Comparison of ENCODE assay signal across 18 cellular contexts in genomic region chr3:10344944-10345575, GRCh38. TPM values are rescaled to one million over a fixed set of nuclear protein-coding genes. Genes with fewer than 3 reads are reported as not detected.
DNase-seq lines count a peak whose midpoint lies in the region; ATAC-seq and TF ChIP-seq lines count a peak whose summit lies in the region.
"Had no signal": no experiment of that assay in that cellular context is flagged by ENCODE, and none has a peak within 500 bp of the region (broad histone marks: within the 10 kb centered on the region; RNA-seq: fewer than 3 reads in every experiment).

No MANE protein-coding gene starts in this region.

- no peaks in the 10 kb centered on the region; a peak in 1 of 22 replicates for H4K20me1 ChIP-seq in BLaER1 treated with 17β-estradiol and CSF1 and Interleukin-3, amounts not matched to agents 10 nM and 100 nM

- peak overlapping the region; percentile 49 for H3K27ac Mint-ChIP-seq in T-helper 17 cell
- peak overlapping the region; percentile 40 for H3K27ac Mint-ChIP-seq in stimulated activated memory B cell treated with anti-CD40 and anti-IgM and Interleukin-4, amounts not matched to agents 10 μg/mL and 1 μg/mL and 100 μg/mL, for 72 hours

- peak overlapping the region in 6 of 11 experiments; percentile 14 to 54 (median 31); a peak in 5 of 22 replicates for H3K9ac ChIP-seq in BLaER1 treated with 17β-estradiol and CSF1 and Interleukin-3, amounts not matched to agents 10 nM and 100 nM

- no peak overlapping the region for H3K4me3 Mint-ChIP-seq in T-helper 17 cell
- no peak overlapping the region for H3K4me3 Mint-ChIP-seq in stimulated activated memory B cell treated with anti-CD40 and anti-IgM and Interleukin-4, amounts not matched to agents 10 μg/mL and 1 μg/mL and 100 μg/mL, for 72 hours
- H3K4me3 Mint-ChIP-seq: CD4-positive, CD25-positive, alpha-beta regulatory T cell had no signal

- H3K27me3 Mint-ChIP-seq in T-helper 17 cell: peaks cover 9% of the 10 kb centered on the region
- peaks cover 12% of the 10 kb centered on the region for H3K27me3 Mint-ChIP-seq in stimulated activated memory B cell treated with anti-CD40 and anti-IgM and Interleukin-4, amounts not matched to agents 10 μg/mL and 1 μg/mL and 100 μg/mL, for 72 hours
- H3K27me3 Mint-ChIP-seq: CD4-positive, CD25-positive, alpha-beta regulatory T cell had no signal

- ATAC-seq in T-helper 17 cell (no peak), left lung (peak; percentile 8), HG02970 (IDR thresholded peaks at IDR 0.05; ENCODE audit: low FRiP score, unreplicated experiment) (no peak)
- ATAC-seq in stimulated activated memory B cell treated with anti-CD40 and anti-IgM and Interleukin-4, amounts not matched to agents 10 μg/mL and 1 μg/mL and 100 μg/mL, for 72 hours: no peak

- H3K36me3 ChIP-seq in BLaER1 treated with 17β-estradiol and CSF1 and Interleukin-3, amounts not matched to agents 10 nM and 100 nM: peaks cover 0 to 23% (median 0%) of the 10 kb centered on the region in 11 experiments; a peak in 5 of 22 replicates
- H3K36me3 ChIP-seq in left lung: no peaks in the 10 kb centered on the region
- H3K36me3 ChIP-seq: BE2C had no signal

- H3K4me1 Mint-ChIP-seq in T-helper 17 cell: peaks cover 6% of the 10 kb centered on the region
- H3K4me1 Mint-ChIP-seq in stimulated activated memory B cell treated with anti-CD40 and anti-IgM and Interleukin-4, amounts not matched to agents 10 μg/mL and 1 μg/mL and 100 μg/mL, for 72 hours: peaks cover 13% of the 10 kb centered on the region

- 0 out of 22 replicates have a peak, but pooled peaks cover 0 to 6% (median 0%) of the 10 kb centered on the region in 11 experiments for H3K27me3 ChIP-seq in BLaER1 treated with 17β-estradiol and CSF1 and Interleukin-3, amounts not matched to agents 10 nM and 100 nM
- H3K27me3 ChIP-seq in left lung: no peaks in the 10 kb centered on the region
- H3K27me3 ChIP-seq: BE2C had no signal

- no peaks in the 10 kb centered on the region for H3K9me3 Mint-ChIP-seq in stimulated activated memory B cell treated with anti-CD40 and anti-IgM and Interleukin-4, amounts not matched to agents 10 μg/mL and 1 μg/mL and 100 μg/mL, for 72 hours
- H3K9me3 Mint-ChIP-seq: CD4-positive, CD25-positive, alpha-beta regulatory T cell had no signal

- intact Hi-C loops in left lung (cut with DNase I): loop anchor here in 1 of 2 donors (5.0 kb wide), 1 partner anchor 397 kb away; no protein-coding TSS in a partner anchor

- peak overlapping the region in 9 of 11 experiments; percentile 55 to 95 (median 85); a peak in 18 of 22 replicates for H3K4me2 ChIP-seq in BLaER1 treated with 17β-estradiol and CSF1 and Interleukin-3, amounts not matched to agents 10 nM and 100 nM

- peaks cover 11 to 100% (median 89%) of the 10 kb centered on the region in 10 experiments; a peak in 19 of 20 replicates for H3K4me1 ChIP-seq in BLaER1 treated with 17β-estradiol and CSF1 and Interleukin-3, amounts not matched to agents 10 nM and 100 nM
- no peaks in the 10 kb centered on the region for H3K4me1 ChIP-seq in left lung
- H3K4me1 ChIP-seq: BE2C had no signal

- DNase-seq in T-helper 17 cell (no peak), left lung (no peak), GM13976 (ENCODE audit: low spot score) (no peak), hypothalamus (lab: John Stamatoyannopoulos, UW) (no peak)
- DNase-seq: BE2C, Karpas-422, NCI-H1092 treated with DMSO at 0.1 percent for 48 hours, NCI-H187, NCI-H2081 treated with DMSO at 0.1 percent for 48 hours, NCI-H2171, NCI-H226, NCI-H510A had no signal

- in situ Hi-C loops in GM13976 (cut with MboI; ENCODE audit: low sequenced_read_pairs, unreplicated experiment): no loop called here

- H3K27ac ChIP-seq in BLaER1 treated with 17β-estradiol and CSF1 and Interleukin-3, amounts not matched to agents 10 nM and 100 nM: peak overlapping the region in 5 of 11 experiments; percentile 14 to 48 (median 31); a peak in 4 of 22 replicates
- no peak overlapping the region for H3K27ac ChIP-seq in left lung
- H3K27ac ChIP-seq: RWPE1 had no signal

- no peak overlapping the region for H3K4me3 ChIP-seq in BLaER1 treated with 17β-estradiol and CSF1 and Interleukin-3, amounts not matched to agents 10 nM and 100 nM
- H3K4me3 ChIP-seq in left lung: no peak overlapping the region

- TF ChIP-seq CTCF in left lung (IDR thresholded peaks at IDR 0.05) (no peak), GM13976 (IDR thresholded peaks at IDR 0.05; ENCODE audit: borderline replicate concordance, control extremely low read depth, extremely low read depth, insufficient read depth, missing control alignments) (no peak)

- H3K36me3 Mint-ChIP-seq in T-helper 17 cell (ENCODE audit: low read depth): no peaks in the 10 kb centered on the region
- no peaks in the 10 kb centered on the region for H3K36me3 Mint-ChIP-seq in stimulated activated memory B cell treated with anti-CD40 and anti-IgM and Interleukin-4, amounts not matched to agents 10 μg/mL and 1 μg/mL and 100 μg/mL, for 72 hours
- H3K36me3 Mint-ChIP-seq: CD4-positive, CD25-positive, alpha-beta regulatory T cell had no signal

- no peaks in the 10 kb centered on the region for H3K9me3 ChIP-seq in BLaER1 treated with 17β-estradiol and CSF1 and Interleukin-3, amounts not matched to agents 10 nM and 100 nM (replicated peaks in 1 of 11)
- H3K9me3 ChIP-seq in T-helper 17 cell (ENCODE audit: control insufficient read depth, low read length, poor library complexity, severe bottlenecking): no peaks in the 10 kb centered on the region
- H3K9me3 ChIP-seq in left lung: no peaks in the 10 kb centered on the region
- H3K9me3 ChIP-seq: BE2C had no signal

RNA-seq across cellular contexts. Expression of gene SEC13, which starts 24.1 kb away (rescaled TPM):
- total RNA-seq in T-helper 17 cell (10 to 100 TPM; 87.0 to 88.0 TPM), left lung (100 to 1,000 TPM; 130 to 131 TPM)

RNA-seq across cellular contexts. Expression of gene GHRL, which starts 52.3 kb away (rescaled TPM):
- total RNA-seq in T-helper 17 cell (under 1 TPM; 0.73 to 0.85 TPM), left lung (1 to 10 TPM in 1 of 2 donors, under 1 TPM in 1; 0.17 to 3.0 TPM)
- total RNA-seq: H7 had no signal
